In the genomic region with DNA sequence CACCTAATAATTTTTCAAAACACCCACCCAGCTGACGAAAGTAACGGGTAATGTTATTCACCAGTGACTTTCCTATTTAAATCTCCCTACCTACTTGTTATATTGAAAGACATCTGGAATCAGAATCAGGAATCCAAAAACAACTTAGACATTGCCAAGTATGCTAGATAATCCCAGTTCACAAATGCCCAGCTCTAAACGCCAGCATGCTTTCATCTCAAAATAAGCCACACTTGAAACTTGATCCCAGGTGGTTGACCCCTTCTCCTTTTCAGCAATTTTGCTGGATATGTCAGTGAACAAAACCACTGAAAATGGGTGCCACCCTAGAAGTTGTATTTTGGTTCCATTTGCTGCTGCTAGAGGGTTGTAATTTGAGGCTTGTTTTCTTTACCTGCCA, we compare ENCODE assay signal across 16 cellular contexts.
"Had no signal": no experiment of that assay in that cellular context is flagged by ENCODE, and none has a peak within 500 bp of the region (broad histone marks: within the 10 kb centered on the region; RNA-seq: fewer than 3 reads in every experiment).

No MANE protein-coding gene starts in this region.

- DNase-seq: activated CD4-positive, alpha-beta T cell treated with anti-CD3 and anti-CD28 coated beads, Interleukin-2, amount 10 ng/mL, durations not matched to agents 7 days and 5 days; activated CD8-positive, alpha-beta T cell treated with anti-CD3 and anti-CD28 coated beads, Interleukin-2, amount 10 ng/mL, durations not matched to agents 7 days and 5 days; activated naive CD4-positive, alpha-beta T cell treated with anti-CD3 and anti-CD28 coated beads for 36 hours; activated T-cell treated with anti-CD3 and anti-CD28 coated beads, Interleukin-2, amount 50 U/mL, for 24 hours; anterior cingulate cortex; cerebellar nuclear complex; effector CD4-positive, alpha-beta T cell; heart right ventricle; left ventricle myocardium inferior; mammary epithelial cell; midbrain; stimulated activated naive CD8-positive, alpha-beta T cell treated with anti-CD3 and anti-CD28 coated beads, Interleukin-15, Interleukin-2, amounts not matched to agents 100 U/mL and 50 U/mL, for 24 hours; substantia nigra; tibial artery had no signal

- H3K27ac ChIP-seq: heart right ventricle, left ventricle myocardium inferior, right atrium auricular region, skin epidermis, tibial artery had no signal

- H3K4me1 ChIP-seq: right atrium auricular region, tibial artery had no signal

- H3K4me3 ChIP-seq: heart right ventricle, left ventricle myocardium inferior, right atrium auricular region, skin epidermis, tibial artery had no signal

- H3K36me3 ChIP-seq: heart right ventricle, left ventricle myocardium inferior, right atrium auricular region, tibial artery had no signal

- H3K9me3 ChIP-seq: tibial artery had no signal
